Comparison of ENCODE assay signal across 1 cellular context in genomic region chrX:154490414-154491083, GRCh38.
A peak's percentile ranks its signal among the peaks of the same experiment; 100 is the strongest.
TF ChIP-seq lines count a peak whose summit lies in the region.

Gene SLC10A3 (minus strand): TSS chrX:154490629. CDS start chrX:154488940, 1,689 bp downstream.

TF ChIP-seq in HEK293, 187 proteins besides CTCF, POLR2A, EP300 and RAD21 (continued from another document):
- no peak for TF ChIP-seq ZNF776 (tag by site-specific recombination; IDR thresholded peaks at IDR 0.05; ENCODE audit: borderline replicate concordance)
- TF ChIP-seq IKZF3 (tag by site-specific recombination; IDR thresholded peaks at IDR 0.05): no peak
- peak; percentile 45; the same call in 1 of the 2 replicates for TF ChIP-seq KLF9 (tag by site-specific recombination; IDR thresholded peaks at IDR 0.05; ENCODE audit: low read depth)
- TF ChIP-seq ELK4 (IDR thresholded peaks at IDR 0.05; ENCODE audit: borderline replicate concordance, low read depth, low read length): no peak
- TF ChIP-seq ZEB2 (tag by site-specific recombination; IDR thresholded peaks at IDR 0.05): peak; percentile 63
TF ChIP-seq in HEK293: peak in this region for 32.
